ENCODE assay signal across 10 cellular contexts in genomic region chr21:45018131-45019075, GRCh38. TPM values are rescaled to one million over a fixed set of nuclear protein-coding genes. Genes with fewer than 3 reads are reported as not detected.
DNase-seq lines count a peak whose midpoint lies in the region; ATAC-seq, FAIRE-seq and TF ChIP-seq lines count a peak whose summit lies in the region.
"Had no signal": no experiment of that assay in that cellular context is flagged by ENCODE, and none has a peak within 500 bp of the region (broad histone marks: within the 10 kb centered on the region; RNA-seq: fewer than 3 reads in every experiment).

No MANE protein-coding gene starts in this region.

- no peak overlapping the region for H3K9ac ChIP-seq in K562 (ENCODE audit: insufficient read depth in 1 of 2, low read depth in 2 of 2, low read length in 2 of 2)

- no peaks in the 10 kb centered on the region for H3K9me1 ChIP-seq in K562 (ENCODE audit: control insufficient read depth, insufficient read depth, low read length)

- POLR2A ChIA-PET in K562 (lab: Yijun Ruan, JAX): no interaction called here

- peaks cover 3% of the 10 kb centered on the region for H3K4me1 Mint-ChIP-seq in T-helper 1 cell treated with Interleukin-12 subunit alpha and Interleukin-12 subunit beta and Interleukin-4 antibody, amounts not matched to agents 30 μg/mL and 1 μg/mL, for 36 hours (ENCODE audit: low read depth)

- no peaks in the 10 kb centered on the region; the same call in 1 of the 2 replicates for H4K20me1 ChIP-seq in K562 (replicated peaks; ENCODE audit: control insufficient read depth, insufficient read depth, low read length)

- H3K27me3 ChIP-seq in K562 (ENCODE audit: control insufficient read depth in 2 of 2, insufficient read depth in 2 of 2, low read length in 2 of 2): peaks cover 43 to 88% of the 10 kb centered on the region in 2 experiments; a peak in 4 of 5 replicates
- H3K27me3 ChIP-seq in suprapubic skin: no peaks in the 10 kb centered on the region

- 0 out of 2 replicates have a peak, but pooled peaks cover under 1% of the 10 kb centered on the region for H3K9me3 ChIP-seq in K562 (replicated peaks; ENCODE audit: control insufficient read depth, insufficient read depth, low read depth, low read length)
- no peaks in the 10 kb centered on the region for H3K9me3 ChIP-seq in suprapubic skin

- intact Hi-C loops in K562 (cut with micrococcal nuclease): loop anchor here (10.0 kb wide), 1 partner anchor 116 kb away; no protein-coding TSS in a partner anchor

- H3K27me3 Mint-ChIP-seq in T-helper 1 cell treated with Interleukin-12 subunit alpha and Interleukin-12 subunit beta and Interleukin-4 antibody, amounts not matched to agents 30 μg/mL and 1 μg/mL, for 36 hours (ENCODE audit: low read depth): peaks cover 32% of the 10 kb centered on the region

- TF ChIP-seq CTCF in K562 (IDR thresholded peaks at IDR 0.05 in 2 of 3, conservative IDR thresholded peaks at IDR 0.05 in 1 of 3; ENCODE audit: insufficient read depth in 2 of 3, low read depth in 1 of 3, low read length in 3 of 3): no peak
- TF ChIP-seq CTCF in suprapubic skin (IDR thresholded peaks at IDR 0.05): no peak

- H3K4me1 ChIP-seq in K562 (replicated peaks in 1 of 2; ENCODE audit: control insufficient read depth in 2 of 2, insufficient read depth in 2 of 2, low read length in 2 of 2) (peaks cover 0 to 46% of the 10 kb centered on the region in 2 experiments; a peak in 2 of 5 replicates), suprapubic skin (peaks cover 24% of the 10 kb centered on the region)

- in situ Hi-C loops in K562 (cut with MboI): no loop called here

- no peak overlapping the region for H3K4me2 ChIP-seq in K562 (ENCODE audit: insufficient read depth, low read length)

- 34% methylated on average over 32 of the region's 101 CpGs for WGBS in K562 (ENCODE audit: insufficient coverage, low coverage, missing lambda C conversion rate)
- 46% methylated on average over 17 of the region's 101 CpGs for WGBS in suprapubic skin

- H3K9me3 Mint-ChIP-seq in T-helper 1 cell treated with Interleukin-12 subunit alpha and Interleukin-12 subunit beta and Interleukin-4 antibody, amounts not matched to agents 30 μg/mL and 1 μg/mL, for 36 hours: peaks cover under 1% of the 10 kb centered on the region

- H3K4me3 ChIP-seq in K562 (no peak overlapping the region), iPS-11a (ENCODE audit: low read depth, low read length) (peak overlapping the region; percentile 17), suprapubic skin (peak overlapping the region; percentile 52)

- H3K27ac ChIP-seq in K562 (ENCODE audit: extremely low read depth, low read depth, low read length) (no peak overlapping the region), suprapubic skin (peak overlapping the region; percentile 70)

- H3K27ac Mint-ChIP-seq in T-helper 1 cell treated with Interleukin-12 subunit alpha and Interleukin-12 subunit beta and Interleukin-4 antibody, amounts not matched to agents 30 μg/mL and 1 μg/mL, for 36 hours: no peak overlapping the region

- ATAC-seq in K562 (no peak), HG02571 (IDR thresholded peaks at IDR 0.05; ENCODE audit: unreplicated experiment) (no peak)
- ATAC-seq: HCT116 had no signal

- H3K36me3 ChIP-seq in K562 (ENCODE audit: control insufficient read depth, insufficient read depth, low read length) (no peaks in the 10 kb centered on the region), suprapubic skin (no peaks in the 10 kb centered on the region)

- FAIRE-seq in K562 (lab: Jason Lieb, UNC): no peak

- no peak overlapping the region for H2AFZ ChIP-seq in K562 (ENCODE audit: low read depth, low read length)

- TF ChIP-seq RAD21 in K562 (CRISPR knock-in tag; conservative IDR thresholded peaks at IDR 0.05 in 1 of 2, IDR thresholded peaks at IDR 0.05 in 1 of 2): no peak

- no peaks in the 10 kb centered on the region for H3K79me2 ChIP-seq in K562 (ENCODE audit: control insufficient read depth, insufficient read depth, low read length)

- no peaks in the 10 kb centered on the region for H3K36me3 Mint-ChIP-seq in T-helper 1 cell treated with Interleukin-12 subunit alpha and Interleukin-12 subunit beta and Interleukin-4 antibody, amounts not matched to agents 30 μg/mL and 1 μg/mL, for 36 hours (ENCODE audit: low read depth)

- no peak for DNase-seq in T-helper 1 cell
- DNase-seq in K562 (ENCODE audit: extremely low read depth in 1 of 4, low spot score in 3 of 4): peak in 2 of 4 experiments; percentile 75 to 80
- peak; percentile 65 to 73 for DNase-seq in suprapubic skin (ENCODE audit: low spot score in 2 of 2)
- no peak for DNase-seq in NCI-H510A treated with DMSO at 0.1 percent for 48 hours (lab: John Stamatoyannopoulos, UW)
- no peak for DNase-seq in stimulated activated CD4-positive, alpha-beta T cell treated with anti-CD3 and anti-CD28 coated beads, Interleukin-4, amount 100 ng/mL, for 1 hour
- DNase-seq: cortex of kidney had no signal

- peak overlapping the region; percentile 69 for H3K4me3 Mint-ChIP-seq in T-helper 1 cell treated with Interleukin-12 subunit alpha and Interleukin-12 subunit beta and Interleukin-4 antibody, amounts not matched to agents 30 μg/mL and 1 μg/mL, for 36 hours

- no peak for TF ChIP-seq POLR2A in K562 (conservative IDR thresholded peaks at IDR 0.05)
- TF ChIP-seq POLR2A in suprapubic skin (IDR thresholded peaks at IDR 0.05): no peak

- TF ChIP-seq EP300 in K562 (IDR thresholded peaks at IDR 0.05; ENCODE audit: low read length): no peak
- TF ChIP-seq EP300 in suprapubic skin (IDR thresholded peaks at IDR 0.05): no peak

- CTCF ChIA-PET in K562 (lab: Yijun Ruan, JAX; ENCODE audit: low intra/inter-chr PET ratio): no interaction called here

- BruUV-seq in K562 (replicated peaks; lab: Mats Ljungman, UMichigan): no TSS peak

TF ChIP-seq in K562, 482 proteins besides CTCF, POLR2A, EP300 and RAD21 (continues in another document):
- TF ChIP-seq ATF1 (CRISPR knock-in tag; IDR thresholded peaks at IDR 0.05) (no peak), ATF1 (tag; IDR thresholded peaks at IDR 0.05) (no peak), HMGN3 (IDR thresholded peaks at IDR 0.05; ENCODE audit: borderline replicate concordance, extremely low read depth, insufficient read length, low read depth, low read length) (no peak), SAFB (IDR thresholded peaks at IDR 0.05; ENCODE audit: borderline replicate concordance, low read depth, low read length) (peak; percentile 67; the same call in 1 of the 2 replicates), ZNF175 (CRISPR knock-in tag; IDR thresholded peaks at IDR 0.05; ENCODE audit: low read depth) (no peak), RBM14 (IDR thresholded peaks at IDR 0.05; ENCODE audit: borderline replicate concordance, insufficient read depth, low read depth, low read length) (no peak), XRCC5 (IDR thresholded peaks at IDR 0.05; ENCODE audit: low read depth, low read length) (no peak), PRDM10 (IDR thresholded peaks at IDR 0.05; ENCODE audit: partially characterized antibody) (peak; percentile 55), CBX5 (IDR thresholded peaks at IDR 0.05; ENCODE audit: borderline replicate concordance, low read depth) (no peak)

RNA-seq across cellular contexts. Expression of gene ADARB1, which starts 56.0 kb away (rescaled TPM):
- total RNA-seq in K562 (2011; cell fraction: chromatin; rRNA removed; ENCODE audit: low replicate concordance): 40.2 and 48.3 TPM in 2 replicates
- 29.0 and 30.4 TPM in 2 replicates for total RNA-seq in K562 (2011; cell fraction: nucleolus; rRNA removed)
- total RNA-seq in K562 (2011; cell fraction: nucleoplasm; rRNA removed): 24.6 and 33.4 TPM in 2 replicates
- total RNA-seq in K562 (2014; rRNA removed) (7.7 and 9.1 TPM in 2 replicates), K562 (2014; rRNA removed; fragmentation: Illumina TruSeq; extraction: Trizol) (8.3 TPM in 2 replicates), K562 (2015; rRNA removed; fragmentation: Illumina TruSeq; extraction: Trizol) (6.4 and 7.1 TPM in 2 replicates), K562 (2021) (12.0 and 16.0 TPM in 2 replicates), suprapubic skin (10 to 100 TPM; 13.2 to 23.6 (median 20.3) TPM)
- polyA plus RNA-seq in K562 (2011; rRNA removed) (8.4 and 11.8 TPM in 2 replicates), K562 (2014; fragmentation: Illumina TruSeq; extraction: Trizol) (7.3 and 9.2 TPM in 2 replicates), K562 (2014; fragmentation: Nextera tagmentation; extraction: Ambion mirVana) (1 to 10 TPM; 7.1 to 8.1 TPM), K562 (2014; rRNA removed) (6.7 and 12.8 TPM in 2 replicates)
- 6.6 and 7.4 TPM in 2 replicates for polyA plus RNA-seq in K562 (2011; cell fraction: cytosol; rRNA removed)
- 15.0 and 23.8 TPM in 2 replicates for polyA plus RNA-seq in K562 (2011; cell fraction: nucleus; rRNA removed)
- 7.5 and 8.1 TPM in 2 replicates for polyA plus RNA-seq in K562 (2012)
- polyA minus RNA-seq in K562 (2011; rRNA and poly(A)+ RNA removed): 10.4 and 16.9 TPM in 2 replicates
- 12.7 and 15.3 TPM in 2 replicates for polyA minus RNA-seq in K562 (2011; cell fraction: cytosol; rRNA and poly(A)+ RNA removed)
- 13.3 and 18.3 TPM in 2 replicates for polyA minus RNA-seq in K562 (2011; cell fraction: nucleus; rRNA and poly(A)+ RNA removed)

Comparison
In these comparisons a context has a peak if more than half of its experiments do, and no peak if none do; other contexts are left out.
1. DNase-seq: peak in suprapubic skin (2 of 2); none in T-helper 1 cell (0 of 5), NCI-H510A treated with DMSO at 0.1 percent for 48 hours (single experiment) and stimulated activated CD4-positive, alpha-beta T cell treated with anti-CD3 and anti-CD28 coated beads, Interleukin-4, amount 100 ng/mL, for 1 hour (single experiment).